1 cellular context compared by ENCODE assay signal in the genomic region with DNA sequence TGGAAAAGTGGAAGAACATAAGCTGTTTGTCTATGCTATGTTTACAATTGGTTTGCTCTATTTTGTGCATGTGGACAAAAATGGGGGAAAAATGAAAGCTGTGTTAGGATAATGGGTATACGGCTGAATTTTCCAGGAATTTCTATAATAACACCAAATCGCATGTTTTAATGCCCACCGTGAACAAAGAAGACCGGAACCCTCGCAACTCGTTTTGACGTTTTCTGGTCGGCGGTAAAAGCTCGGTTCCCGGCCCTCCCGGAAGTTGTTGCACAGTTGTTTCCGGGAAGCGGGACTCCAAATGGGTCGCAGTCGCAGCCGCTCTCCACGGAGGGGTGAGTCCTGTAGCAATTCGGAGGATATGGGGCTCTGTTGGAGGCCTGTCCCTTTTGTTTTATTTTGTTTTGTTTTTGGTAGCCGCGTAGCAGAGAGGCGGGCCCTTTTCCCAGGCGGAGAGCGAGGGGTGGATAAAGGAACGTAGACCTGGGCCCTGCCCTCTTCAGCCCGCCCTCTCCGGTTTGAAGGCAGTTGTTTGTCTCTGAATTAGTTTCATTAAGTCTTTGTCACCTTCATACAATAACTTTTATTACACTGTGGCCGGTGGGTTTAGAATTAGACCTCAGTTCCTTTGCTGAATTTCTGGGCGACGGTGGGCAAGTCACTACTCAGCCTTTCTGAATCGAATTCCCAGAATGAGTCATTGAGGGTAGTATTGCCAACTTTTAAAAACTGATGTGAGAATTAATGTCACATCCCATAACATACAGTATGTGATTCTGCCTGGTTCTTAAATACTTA.
TF ChIP-seq lines count a peak whose summit lies in the region.

Gene SNRNP27, plus strand, starts transcription at position 273 of the 798 bp plus-strand sequence. Its CDS starts 29 bp downstream, at position 302.

TF ChIP-seq in HEK293, 187 proteins besides CTCF, POLR2A, EP300 and RAD21 (continued from another document and continues in another):
- TF ChIP-seq ZNF692 (tag by site-specific recombination; IDR thresholded peaks at IDR 0.05) (peak; percentile 57), ZNF223 (tag by site-specific recombination; IDR thresholded peaks at IDR 0.05) (no peak), KLF7 (tag by site-specific recombination; IDR thresholded peaks at IDR 0.05; ENCODE audit: borderline replicate concordance) (no peak), ZBTB11 (tag by site-specific recombination; conservative IDR thresholded peaks at IDR 0.05; ENCODE audit: low read depth) (peak; percentile 99), ZNF394 (tag by site-specific recombination; IDR thresholded peaks at IDR 0.05; ENCODE audit: borderline replicate concordance) (peak; percentile 34; the same call in 1 of the 2 replicates), HIC1 (tag by site-specific recombination; IDR thresholded peaks at IDR 0.05) (no peak), SCRT2 (tag by site-specific recombination; IDR thresholded peaks at IDR 0.05) (0 out of 2 replicates have a peak, but pooled peaks have one; percentile 26), ZNF132 (tag by site-specific recombination; IDR thresholded peaks at IDR 0.05; ENCODE audit: borderline replicate concordance) (no peak), ZNF830 (tag by site-specific recombination; IDR thresholded peaks at IDR 0.05; ENCODE audit: low read depth) (no peak), ZNF341 (tag by site-specific recombination; IDR thresholded peaks at IDR 0.05; ENCODE audit: low read depth) (no peak), ZNF169 (tag by site-specific recombination; IDR thresholded peaks at IDR 0.05) (no peak), ZNF624 (tag by site-specific recombination; IDR thresholded peaks at IDR 0.05) (no peak), ZNF324 (tag by site-specific recombination; IDR thresholded peaks at IDR 0.05) (peak; percentile 71; the same call in 1 of the 2 replicates), ZNF596 (tag by site-specific recombination; IDR thresholded peaks at IDR 0.05) (no peak), ZNF514 (tag by site-specific recombination; IDR thresholded peaks at IDR 0.05) (no peak), ZNF600 (tag by site-specific recombination; IDR thresholded peaks at IDR 0.05) (no peak), SP3 (tag by site-specific recombination; IDR thresholded peaks at IDR 0.05) (peak; percentile 62), ZNF664 (tag by site-specific recombination; IDR thresholded peaks at IDR 0.05) (0 out of 2 replicates have a peak, but pooled peaks have one; percentile 32), ZNF221 (tag by site-specific recombination; IDR thresholded peaks at IDR 0.05; ENCODE audit: borderline replicate concordance) (0 out of 2 replicates have a peak, but pooled peaks have one; percentile 12), ZIC2 (tag by site-specific recombination; IDR thresholded peaks at IDR 0.05) (no peak), ZNF19 (tag by site-specific recombination; IDR thresholded peaks at IDR 0.05; ENCODE audit: low read depth) (no peak), KLF8 (tag by site-specific recombination; IDR thresholded peaks at IDR 0.05) (peak; percentile 59; the same call in 1 of the 2 replicates), ZNF16 (tag by site-specific recombination; IDR thresholded peaks at IDR 0.05; ENCODE audit: low read depth) (no peak), ZNF335 (tag by site-specific recombination; conservative IDR thresholded peaks at IDR 0.05) (peak; percentile 75), ZNF585B (tag by site-specific recombination; IDR thresholded peaks at IDR 0.05) (no peak), IKZF3 (tag by site-specific recombination; IDR thresholded peaks at IDR 0.05) (0 out of 2 replicates have a peak, but pooled peaks have one; percentile 11)
- TF ChIP-seq, protein P1, sequence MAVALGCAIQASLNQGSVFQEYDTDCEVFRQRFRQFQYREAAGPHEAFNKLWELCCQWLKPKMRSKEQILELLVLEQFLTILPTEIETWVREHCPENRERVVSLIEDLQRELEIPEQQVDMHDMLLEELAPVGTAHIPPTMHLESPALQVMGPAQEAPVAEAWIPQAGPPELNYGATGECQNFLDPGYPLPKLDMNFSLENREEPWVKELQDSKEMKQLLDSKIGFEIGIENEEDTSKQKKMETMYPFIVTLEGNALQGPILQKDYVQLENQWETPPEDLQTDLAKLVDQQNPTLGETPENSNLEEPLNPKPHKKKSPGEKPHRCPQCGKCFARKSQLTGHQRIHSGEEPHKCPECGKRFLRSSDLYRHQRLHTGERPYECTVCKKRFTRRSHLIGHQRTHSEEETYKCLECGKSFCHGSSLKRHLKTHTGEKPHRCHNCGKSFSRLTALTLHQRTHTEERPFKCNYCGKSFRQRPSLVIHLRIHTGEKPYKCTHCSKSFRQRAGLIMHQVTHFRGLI (tag by site-specific recombination; IDR thresholded peaks at IDR 0.05): 0 out of 2 replicates have a peak, but pooled peaks have one; percentile 29
- TF ChIP-seq, protein P2, sequence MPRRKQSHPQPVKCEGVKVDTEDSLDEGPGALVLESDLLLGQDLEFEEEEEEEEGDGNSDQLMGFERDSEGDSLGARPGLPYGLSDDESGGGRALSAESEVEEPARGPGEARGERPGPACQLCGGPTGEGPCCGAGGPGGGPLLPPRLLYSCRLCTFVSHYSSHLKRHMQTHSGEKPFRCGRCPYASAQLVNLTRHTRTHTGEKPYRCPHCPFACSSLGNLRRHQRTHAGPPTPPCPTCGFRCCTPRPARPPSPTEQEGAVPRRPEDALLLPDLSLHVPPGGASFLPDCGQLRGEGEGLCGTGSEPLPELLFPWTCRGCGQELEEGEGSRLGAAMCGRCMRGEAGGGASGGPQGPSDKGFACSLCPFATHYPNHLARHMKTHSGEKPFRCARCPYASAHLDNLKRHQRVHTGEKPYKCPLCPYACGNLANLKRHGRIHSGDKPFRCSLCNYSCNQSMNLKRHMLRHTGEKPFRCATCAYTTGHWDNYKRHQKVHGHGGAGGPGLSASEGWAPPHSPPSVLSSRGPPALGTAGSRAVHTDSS (tag by site-specific recombination; IDR thresholded peaks at IDR 0.05): 0 out of 2 replicates have a peak, but pooled peaks have one; percentile 29
- TF ChIP-seq, protein P3, sequence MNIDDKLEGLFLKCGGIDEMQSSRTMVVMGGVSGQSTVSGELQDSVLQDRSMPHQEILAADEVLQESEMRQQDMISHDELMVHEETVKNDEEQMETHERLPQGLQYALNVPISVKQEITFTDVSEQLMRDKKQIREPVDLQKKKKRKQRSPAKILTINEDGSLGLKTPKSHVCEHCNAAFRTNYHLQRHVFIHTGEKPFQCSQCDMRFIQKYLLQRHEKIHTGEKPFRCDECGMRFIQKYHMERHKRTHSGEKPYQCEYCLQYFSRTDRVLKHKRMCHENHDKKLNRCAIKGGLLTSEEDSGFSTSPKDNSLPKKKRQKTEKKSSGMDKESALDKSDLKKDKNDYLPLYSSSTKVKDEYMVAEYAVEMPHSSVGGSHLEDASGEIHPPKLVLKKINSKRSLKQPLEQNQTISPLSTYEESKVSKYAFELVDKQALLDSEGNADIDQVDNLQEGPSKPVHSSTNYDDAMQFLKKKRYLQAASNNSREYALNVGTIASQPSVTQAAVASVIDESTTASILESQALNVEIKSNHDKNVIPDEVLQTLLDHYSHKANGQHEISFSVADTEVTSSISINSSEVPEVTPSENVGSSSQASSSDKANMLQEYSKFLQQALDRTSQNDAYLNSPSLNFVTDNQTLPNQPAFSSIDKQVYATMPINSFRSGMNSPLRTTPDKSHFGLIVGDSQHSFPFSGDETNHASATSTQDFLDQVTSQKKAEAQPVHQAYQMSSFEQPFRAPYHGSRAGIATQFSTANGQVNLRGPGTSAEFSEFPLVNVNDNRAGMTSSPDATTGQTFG (tag by site-specific recombination; IDR thresholded peaks at IDR 0.05; ENCODE audit: borderline replicate concordance): no peak
- TF ChIP-seq, protein P4, sequence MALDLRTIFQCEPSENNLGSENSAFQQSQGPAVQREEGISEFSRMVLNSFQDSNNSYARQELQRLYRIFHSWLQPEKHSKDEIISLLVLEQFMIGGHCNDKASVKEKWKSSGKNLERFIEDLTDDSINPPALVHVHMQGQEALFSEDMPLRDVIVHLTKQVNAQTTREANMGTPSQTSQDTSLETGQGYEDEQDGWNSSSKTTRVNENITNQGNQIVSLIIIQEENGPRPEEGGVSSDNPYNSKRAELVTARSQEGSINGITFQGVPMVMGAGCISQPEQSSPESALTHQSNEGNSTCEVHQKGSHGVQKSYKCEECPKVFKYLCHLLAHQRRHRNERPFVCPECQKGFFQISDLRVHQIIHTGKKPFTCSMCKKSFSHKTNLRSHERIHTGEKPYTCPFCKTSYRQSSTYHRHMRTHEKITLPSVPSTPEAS (tag by site-specific recombination; IDR thresholded peaks at IDR 0.05): peak; percentile 52; the same call in 1 of the 2 replicates
- TF ChIP-seq, protein P5, sequence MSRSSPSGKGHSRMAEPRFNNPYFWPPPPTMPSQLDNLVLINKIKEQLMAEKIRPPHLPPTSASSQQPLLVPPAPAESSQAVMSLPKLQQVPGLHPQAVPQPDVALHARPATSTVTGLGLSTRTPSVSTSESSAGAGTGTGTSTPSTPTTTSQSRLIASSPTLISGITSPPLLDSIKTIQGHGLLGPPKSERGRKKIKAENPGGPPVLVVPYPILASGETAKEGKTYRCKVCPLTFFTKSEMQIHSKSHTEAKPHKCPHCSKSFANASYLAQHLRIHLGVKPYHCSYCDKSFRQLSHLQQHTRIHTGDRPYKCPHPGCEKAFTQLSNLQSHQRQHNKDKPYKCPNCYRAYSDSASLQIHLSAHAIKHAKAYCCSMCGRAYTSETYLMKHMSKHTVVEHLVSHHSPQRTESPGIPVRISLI (tag by site-specific recombination; IDR thresholded peaks at IDR 0.05): no peak
- TF ChIP-seq, protein P6, sequence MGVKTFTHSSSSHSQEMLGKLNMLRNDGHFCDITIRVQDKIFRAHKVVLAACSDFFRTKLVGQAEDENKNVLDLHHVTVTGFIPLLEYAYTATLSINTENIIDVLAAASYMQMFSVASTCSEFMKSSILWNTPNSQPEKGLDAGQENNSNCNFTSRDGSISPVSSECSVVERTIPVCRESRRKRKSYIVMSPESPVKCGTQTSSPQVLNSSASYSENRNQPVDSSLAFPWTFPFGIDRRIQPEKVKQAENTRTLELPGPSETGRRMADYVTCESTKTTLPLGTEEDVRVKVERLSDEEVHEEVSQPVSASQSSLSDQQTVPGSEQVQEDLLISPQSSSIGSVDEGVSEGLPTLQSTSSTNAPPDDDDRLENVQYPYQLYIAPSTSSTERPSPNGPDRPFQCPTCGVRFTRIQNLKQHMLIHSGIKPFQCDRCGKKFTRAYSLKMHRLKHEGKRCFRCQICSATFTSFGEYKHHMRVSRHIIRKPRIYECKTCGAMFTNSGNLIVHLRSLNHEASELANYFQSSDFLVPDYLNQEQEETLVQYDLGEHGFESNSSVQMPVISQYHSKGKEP (tag by site-specific recombination; IDR thresholded peaks at IDR 0.05): no peak
- TF ChIP-seq, protein P7, sequence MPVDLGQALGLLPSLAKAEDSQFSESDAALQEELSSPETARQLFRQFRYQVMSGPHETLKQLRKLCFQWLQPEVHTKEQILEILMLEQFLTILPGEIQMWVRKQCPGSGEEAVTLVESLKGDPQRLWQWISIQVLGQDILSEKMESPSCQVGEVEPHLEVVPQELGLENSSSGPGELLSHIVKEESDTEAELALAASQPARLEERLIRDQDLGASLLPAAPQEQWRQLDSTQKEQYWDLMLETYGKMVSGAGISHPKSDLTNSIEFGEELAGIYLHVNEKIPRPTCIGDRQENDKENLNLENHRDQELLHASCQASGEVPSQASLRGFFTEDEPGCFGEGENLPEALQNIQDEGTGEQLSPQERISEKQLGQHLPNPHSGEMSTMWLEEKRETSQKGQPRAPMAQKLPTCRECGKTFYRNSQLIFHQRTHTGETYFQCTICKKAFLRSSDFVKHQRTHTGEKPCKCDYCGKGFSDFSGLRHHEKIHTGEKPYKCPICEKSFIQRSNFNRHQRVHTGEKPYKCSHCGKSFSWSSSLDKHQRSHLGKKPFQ (tag by site-specific recombination; IDR thresholded peaks at IDR 0.05): no peak
